ENCODE assay signal across 1 cellular context in genomic region chr17:79818026-79818758, GRCh38.
A peak's percentile ranks its signal among the peaks of the same experiment; 100 is the strongest.
TF ChIP-seq lines count a peak whose summit lies in the region.

No MANE protein-coding gene starts in this region.

TF ChIP-seq in HepG2, 621 proteins besides CTCF, POLR2A, EP300 and RAD21 (continued from another document and continues in another):
- TF ChIP-seq, protein P1, sequence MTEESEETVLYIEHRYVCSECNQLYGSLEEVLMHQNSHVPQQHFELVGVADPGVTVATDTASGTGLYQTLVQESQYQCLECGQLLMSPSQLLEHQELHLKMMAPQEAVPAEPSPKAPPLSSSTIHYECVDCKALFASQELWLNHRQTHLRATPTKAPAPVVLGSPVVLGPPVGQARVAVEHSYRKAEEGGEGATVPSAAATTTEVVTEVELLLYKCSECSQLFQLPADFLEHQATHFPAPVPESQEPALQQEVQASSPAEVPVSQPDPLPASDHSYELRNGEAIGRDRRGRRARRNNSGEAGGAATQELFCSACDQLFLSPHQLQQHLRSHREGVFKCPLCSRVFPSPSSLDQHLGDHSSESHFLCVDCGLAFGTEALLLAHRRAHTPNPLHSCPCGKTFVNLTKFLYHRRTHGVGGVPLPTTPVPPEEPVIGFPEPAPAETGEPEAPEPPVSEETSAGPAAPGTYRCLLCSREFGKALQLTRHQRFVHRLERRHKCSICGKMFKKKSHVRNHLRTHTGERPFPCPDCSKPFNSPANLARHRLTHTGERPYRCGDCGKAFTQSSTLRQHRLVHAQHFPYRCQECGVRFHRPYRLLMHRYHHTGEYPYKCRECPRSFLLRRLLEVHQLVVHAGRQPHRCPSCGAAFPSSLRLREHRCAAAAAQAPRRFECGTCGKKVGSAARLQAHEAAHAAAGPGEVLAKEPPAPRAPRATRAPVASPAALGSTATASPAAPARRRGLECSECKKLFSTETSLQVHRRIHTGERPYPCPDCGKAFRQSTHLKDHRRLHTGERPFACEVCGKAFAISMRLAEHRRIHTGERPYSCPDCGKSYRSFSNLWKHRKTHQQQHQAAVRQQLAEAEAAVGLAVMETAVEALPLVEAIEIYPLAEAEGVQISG (CRISPR knock-in tag; IDR thresholded peaks at IDR 0.05) = 0 out of 2 replicates have a peak, but pooled peaks have one; percentile 19
- TF ChIP-seq SOX6 (IDR thresholded peaks at IDR 0.05) = no peak
- peak; percentile 40; the same call in 1 of the 2 replicates for TF ChIP-seq SOX6 (CRISPR knock-in tag; IDR thresholded peaks at IDR 0.05)
- TF ChIP-seq ZBTB7B (CRISPR knock-in tag; IDR thresholded peaks at IDR 0.05) = peak; percentile 56; the same call in 1 of the 2 replicates
- TF ChIP-seq ZFX (CRISPR knock-in tag; IDR thresholded peaks at IDR 0.05; ENCODE audit: low read depth) = peak; percentile 70
- no peak for TF ChIP-seq ATAD3A (CRISPR knock-in tag; IDR thresholded peaks at IDR 0.05)
- TF ChIP-seq ZNF737 (CRISPR knock-in tag; IDR thresholded peaks at IDR 0.05; ENCODE audit: borderline replicate concordance) = no peak
- TF ChIP-seq ZNF264 (CRISPR knock-in tag; IDR thresholded peaks at IDR 0.05) = 0 out of 2 replicates have a peak, but pooled peaks have one; percentile 31
- TF ChIP-seq ZSCAN20 (CRISPR knock-in tag; IDR thresholded peaks at IDR 0.05; ENCODE audit: borderline replicate concordance) = no peak
- no peak for TF ChIP-seq ZBTB1 (CRISPR knock-in tag; IDR thresholded peaks at IDR 0.05; ENCODE audit: borderline replicate concordance)
- TF ChIP-seq HOMEZ (CRISPR knock-in tag; IDR thresholded peaks at IDR 0.05; ENCODE audit: low read depth) = no peak
- no peak for TF ChIP-seq GTF2F1 (IDR thresholded peaks at IDR 0.05; ENCODE audit: low read length)
- TF ChIP-seq SMAD9 (CRISPR knock-in tag; IDR thresholded peaks at IDR 0.05) = no peak
- TF ChIP-seq ONECUT2 (CRISPR knock-in tag; IDR thresholded peaks at IDR 0.05) = no peak
- 0 out of 2 replicates have a peak, but pooled peaks have one; percentile 41 for TF ChIP-seq KLF6 (CRISPR knock-in tag; IDR thresholded peaks at IDR 0.05)
- TF ChIP-seq, protein P2, sequence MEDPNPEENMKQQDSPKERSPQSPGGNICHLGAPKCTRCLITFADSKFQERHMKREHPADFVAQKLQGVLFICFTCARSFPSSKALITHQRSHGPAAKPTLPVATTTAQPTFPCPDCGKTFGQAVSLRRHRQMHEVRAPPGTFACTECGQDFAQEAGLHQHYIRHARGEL (CRISPR knock-in tag; IDR thresholded peaks at IDR 0.05) = no peak
- TF ChIP-seq PHF5A (CRISPR knock-in tag; IDR thresholded peaks at IDR 0.05; ENCODE audit: low read depth, unreplicated experiment) = no peak
- TF ChIP-seq PPARG (CRISPR knock-in tag; conservative IDR thresholded peaks at IDR 0.05) = no peak
- TF ChIP-seq ZNF441 (CRISPR knock-in tag; IDR thresholded peaks at IDR 0.05; ENCODE audit: borderline replicate concordance) = no peak; the same call in 1 of the 2 replicates
- no peak for TF ChIP-seq SATB2 (CRISPR knock-in tag; IDR thresholded peaks at IDR 0.05)
- TF ChIP-seq PRDM4 (CRISPR knock-in tag; IDR thresholded peaks at IDR 0.05; ENCODE audit: borderline replicate concordance) = no peak
- TF ChIP-seq, protein P3, sequence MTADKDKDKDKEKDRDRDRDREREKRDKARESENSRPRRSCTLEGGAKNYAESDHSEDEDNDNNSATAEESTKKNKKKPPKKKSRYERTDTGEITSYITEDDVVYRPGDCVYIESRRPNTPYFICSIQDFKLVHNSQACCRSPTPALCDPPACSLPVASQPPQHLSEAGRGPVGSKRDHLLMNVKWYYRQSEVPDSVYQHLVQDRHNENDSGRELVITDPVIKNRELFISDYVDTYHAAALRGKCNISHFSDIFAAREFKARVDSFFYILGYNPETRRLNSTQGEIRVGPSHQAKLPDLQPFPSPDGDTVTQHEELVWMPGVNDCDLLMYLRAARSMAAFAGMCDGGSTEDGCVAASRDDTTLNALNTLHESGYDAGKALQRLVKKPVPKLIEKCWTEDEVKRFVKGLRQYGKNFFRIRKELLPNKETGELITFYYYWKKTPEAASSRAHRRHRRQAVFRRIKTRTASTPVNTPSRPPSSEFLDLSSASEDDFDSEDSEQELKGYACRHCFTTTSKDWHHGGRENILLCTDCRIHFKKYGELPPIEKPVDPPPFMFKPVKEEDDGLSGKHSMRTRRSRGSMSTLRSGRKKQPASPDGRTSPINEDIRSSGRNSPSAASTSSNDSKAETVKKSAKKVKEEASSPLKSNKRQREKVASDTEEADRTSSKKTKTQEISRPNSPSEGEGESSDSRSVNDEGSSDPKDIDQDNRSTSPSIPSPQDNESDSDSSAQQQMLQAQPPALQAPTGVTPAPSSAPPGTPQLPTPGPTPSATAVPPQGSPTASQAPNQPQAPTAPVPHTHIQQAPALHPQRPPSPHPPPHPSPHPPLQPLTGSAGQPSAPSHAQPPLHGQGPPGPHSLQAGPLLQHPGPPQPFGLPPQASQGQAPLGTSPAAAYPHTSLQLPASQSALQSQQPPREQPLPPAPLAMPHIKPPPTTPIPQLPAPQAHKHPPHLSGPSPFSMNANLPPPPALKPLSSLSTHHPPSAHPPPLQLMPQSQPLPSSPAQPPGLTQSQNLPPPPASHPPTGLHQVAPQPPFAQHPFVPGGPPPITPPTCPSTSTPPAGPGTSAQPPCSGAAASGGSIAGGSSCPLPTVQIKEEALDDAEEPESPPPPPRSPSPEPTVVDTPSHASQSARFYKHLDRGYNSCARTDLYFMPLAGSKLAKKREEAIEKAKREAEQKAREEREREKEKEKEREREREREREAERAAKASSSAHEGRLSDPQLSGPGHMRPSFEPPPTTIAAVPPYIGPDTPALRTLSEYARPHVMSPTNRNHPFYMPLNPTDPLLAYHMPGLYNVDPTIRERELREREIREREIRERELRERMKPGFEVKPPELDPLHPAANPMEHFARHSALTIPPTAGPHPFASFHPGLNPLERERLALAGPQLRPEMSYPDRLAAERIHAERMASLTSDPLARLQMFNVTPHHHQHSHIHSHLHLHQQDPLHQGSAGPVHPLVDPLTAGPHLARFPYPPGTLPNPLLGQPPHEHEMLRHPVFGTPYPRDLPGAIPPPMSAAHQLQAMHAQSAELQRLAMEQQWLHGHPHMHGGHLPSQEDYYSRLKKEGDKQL (CRISPR knock-in tag; IDR thresholded peaks at IDR 0.05; ENCODE audit: low read depth) = no peak
- TF ChIP-seq FOXK1 (CRISPR knock-in tag; IDR thresholded peaks at IDR 0.05; ENCODE audit: borderline replicate concordance, low read depth) = no peak
- TF ChIP-seq HCFC1 (IDR thresholded peaks at IDR 0.05; ENCODE audit: low read depth, low read length) = no peak
- TF ChIP-seq, protein P4, sequence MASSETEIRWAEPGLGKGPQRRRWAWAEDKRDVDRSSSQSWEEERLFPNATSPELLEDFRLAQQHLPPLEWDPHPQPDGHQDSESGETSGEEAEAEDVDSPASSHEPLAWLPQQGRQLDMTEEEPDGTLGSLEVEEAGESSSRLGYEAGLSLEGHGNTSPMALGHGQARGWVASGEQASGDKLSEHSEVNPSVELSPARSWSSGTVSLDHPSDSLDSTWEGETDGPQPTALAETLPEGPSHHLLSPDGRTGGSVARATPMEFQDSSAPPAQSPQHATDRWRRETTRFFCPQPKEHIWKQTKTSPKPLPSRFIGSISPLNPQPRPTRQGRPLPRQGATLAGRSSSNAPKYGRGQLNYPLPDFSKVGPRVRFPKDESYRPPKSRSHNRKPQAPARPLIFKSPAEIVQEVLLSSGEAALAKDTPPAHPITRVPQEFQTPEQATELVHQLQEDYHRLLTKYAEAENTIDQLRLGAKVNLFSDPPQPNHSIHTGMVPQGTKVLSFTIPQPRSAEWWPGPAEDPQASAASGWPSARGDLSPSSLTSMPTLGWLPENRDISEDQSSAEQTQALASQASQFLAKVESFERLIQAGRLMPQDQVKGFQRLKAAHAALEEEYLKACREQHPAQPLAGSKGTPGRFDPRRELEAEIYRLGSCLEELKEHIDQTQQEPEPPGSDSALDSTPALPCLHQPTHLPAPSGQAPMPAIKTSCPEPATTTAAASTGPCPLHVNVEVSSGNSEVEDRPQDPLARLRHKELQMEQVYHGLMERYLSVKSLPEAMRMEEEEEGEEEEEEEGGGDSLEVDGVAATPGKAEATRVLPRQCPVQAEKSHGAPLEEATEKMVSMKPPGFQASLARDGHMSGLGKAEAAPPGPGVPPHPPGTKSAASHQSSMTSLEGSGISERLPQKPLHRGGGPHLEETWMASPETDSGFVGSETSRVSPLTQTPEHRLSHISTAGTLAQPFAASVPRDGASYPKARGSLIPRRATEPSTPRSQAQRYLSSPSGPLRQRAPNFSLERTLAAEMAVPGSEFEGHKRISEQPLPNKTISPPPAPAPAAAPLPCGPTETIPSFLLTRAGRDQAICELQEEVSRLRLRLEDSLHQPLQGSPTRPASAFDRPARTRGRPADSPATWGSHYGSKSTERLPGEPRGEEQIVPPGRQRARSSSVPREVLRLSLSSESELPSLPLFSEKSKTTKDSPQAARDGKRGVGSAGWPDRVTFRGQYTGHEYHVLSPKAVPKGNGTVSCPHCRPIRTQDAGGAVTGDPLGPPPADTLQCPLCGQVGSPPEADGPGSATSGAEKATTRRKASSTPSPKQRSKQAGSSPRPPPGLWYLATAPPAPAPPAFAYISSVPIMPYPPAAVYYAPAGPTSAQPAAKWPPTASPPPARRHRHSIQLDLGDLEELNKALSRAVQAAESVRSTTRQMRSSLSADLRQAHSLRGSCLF (CRISPR knock-in tag; IDR thresholded peaks at IDR 0.05; ENCODE audit: borderline replicate concordance) = no peak
- TF ChIP-seq ZFP90 (CRISPR knock-in tag; IDR thresholded peaks at IDR 0.05; ENCODE audit: borderline replicate concordance) = no peak
- no peak for TF ChIP-seq CREB3 (CRISPR knock-in tag; IDR thresholded peaks at IDR 0.05)
- TF ChIP-seq, protein P5, sequence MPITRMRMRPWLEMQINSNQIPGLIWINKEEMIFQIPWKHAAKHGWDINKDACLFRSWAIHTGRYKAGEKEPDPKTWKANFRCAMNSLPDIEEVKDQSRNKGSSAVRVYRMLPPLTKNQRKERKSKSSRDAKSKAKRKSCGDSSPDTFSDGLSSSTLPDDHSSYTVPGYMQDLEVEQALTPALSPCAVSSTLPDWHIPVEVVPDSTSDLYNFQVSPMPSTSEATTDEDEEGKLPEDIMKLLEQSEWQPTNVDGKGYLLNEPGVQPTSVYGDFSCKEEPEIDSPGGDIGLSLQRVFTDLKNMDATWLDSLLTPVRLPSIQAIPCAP (CRISPR knock-in tag; IDR thresholded peaks at IDR 0.05; ENCODE audit: low read depth) = no peak
- peak; percentile 74 for TF ChIP-seq SPEN (CRISPR knock-in tag; IDR thresholded peaks at IDR 0.05; ENCODE audit: low read depth)
- TF ChIP-seq SMYD3 (CRISPR knock-in tag; IDR thresholded peaks at IDR 0.05) = no peak
- no peak for TF ChIP-seq ZNF224 (CRISPR knock-in tag; IDR thresholded peaks at IDR 0.05)
- peak in 1 of 2 experiments; percentile 38; a peak in 1 of 4 replicates for TF ChIP-seq NR2F1 (CRISPR knock-in tag; IDR thresholded peaks at IDR 0.05)
- TF ChIP-seq, protein P6, sequence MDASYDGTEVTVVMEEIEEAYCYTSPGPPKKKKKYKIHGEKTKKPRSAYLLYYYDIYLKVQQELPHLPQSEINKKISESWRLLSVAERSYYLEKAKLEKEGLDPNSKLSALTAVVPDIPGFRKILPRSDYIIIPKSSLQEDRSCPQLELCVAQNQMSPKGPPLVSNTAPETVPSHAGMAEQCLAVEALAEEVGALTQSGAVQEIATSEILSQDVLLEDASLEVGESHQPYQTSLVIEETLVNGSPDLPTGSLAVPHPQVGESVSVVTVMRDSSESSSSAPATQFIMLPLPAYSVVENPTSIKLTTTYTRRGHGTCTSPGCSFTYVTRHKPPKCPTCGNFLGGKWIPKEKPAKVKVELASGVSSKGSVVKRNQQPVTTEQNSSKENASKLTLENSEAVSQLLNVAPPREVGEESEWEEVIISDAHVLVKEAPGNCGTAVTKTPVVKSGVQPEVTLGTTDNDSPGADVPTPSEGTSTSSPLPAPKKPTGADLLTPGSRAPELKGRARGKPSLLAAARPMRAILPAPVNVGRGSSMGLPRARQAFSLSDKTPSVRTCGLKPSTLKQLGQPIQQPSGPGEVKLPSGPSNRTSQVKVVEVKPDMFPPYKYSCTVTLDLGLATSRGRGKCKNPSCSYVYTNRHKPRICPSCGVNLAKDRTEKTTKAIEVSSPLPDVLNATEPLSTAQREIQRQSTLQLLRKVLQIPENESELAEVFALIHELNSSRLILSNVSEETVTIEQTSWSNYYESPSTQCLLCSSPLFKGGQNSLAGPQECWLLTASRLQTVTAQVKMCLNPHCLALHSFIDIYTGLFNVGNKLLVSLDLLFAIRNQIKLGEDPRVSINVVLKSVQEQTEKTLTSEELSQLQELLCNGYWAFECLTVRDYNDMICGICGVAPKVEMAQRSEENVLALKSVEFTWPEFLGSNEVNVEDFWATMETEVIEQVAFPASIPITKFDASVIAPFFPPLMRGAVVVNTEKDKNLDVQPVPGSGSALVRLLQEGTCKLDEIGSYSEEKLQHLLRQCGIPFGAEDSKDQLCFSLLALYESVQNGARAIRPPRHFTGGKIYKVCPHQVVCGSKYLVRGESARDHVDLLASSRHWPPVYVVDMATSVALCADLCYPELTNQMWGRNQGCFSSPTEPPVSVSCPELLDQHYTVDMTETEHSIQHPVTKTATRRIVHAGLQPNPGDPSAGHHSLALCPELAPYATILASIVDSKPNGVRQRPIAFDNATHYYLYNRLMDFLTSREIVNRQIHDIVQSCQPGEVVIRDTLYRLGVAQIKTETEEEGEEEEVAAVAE (CRISPR knock-in tag; IDR thresholded peaks at IDR 0.05; ENCODE audit: borderline replicate concordance) = no peak
